ENCODE assay signal across 19 cellular contexts in the genomic region with DNA sequence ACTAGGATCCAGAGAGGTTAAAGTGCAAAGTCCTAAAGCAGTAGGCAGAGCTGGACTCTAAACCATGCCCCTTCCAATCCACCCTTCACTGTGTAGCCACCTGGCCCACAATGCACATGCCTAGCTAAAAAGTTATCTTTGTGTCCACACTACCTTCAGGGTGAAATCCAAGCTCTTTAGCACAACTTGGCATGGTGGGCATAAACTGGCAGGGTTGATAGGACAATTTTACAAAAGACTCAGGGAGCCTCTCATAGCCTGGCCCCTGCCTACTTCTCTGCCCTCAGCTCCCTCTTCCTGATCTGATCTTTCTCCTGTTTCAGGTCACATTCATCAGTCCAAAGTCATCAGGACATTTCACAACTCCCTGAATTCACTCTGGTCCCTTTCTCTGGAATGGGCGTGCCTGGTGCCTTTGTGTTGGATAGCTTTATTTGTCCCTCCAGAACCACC.
A peak's percentile ranks its signal among the peaks of the same experiment; 100 is the strongest.
DNase-seq lines count a peak whose midpoint lies in the region; ATAC-seq, FAIRE-seq and TF ChIP-seq lines count a peak whose summit lies in the region.
"Had no signal": no experiment of that assay in that cellular context is flagged by ENCODE, and none has a peak within 500 bp of the region (broad histone marks: within the 10 kb centered on the region; RNA-seq: fewer than 3 reads in every experiment).

No MANE protein-coding gene starts in this region.

- no CpG with 5 or more reads among the region's 1 CpG for WGBS in mesendoderm (ENCODE audit: extremely low coverage, insufficient coverage, low lambda C conversion rate)

- H3K4me2 ChIP-seq in GM23338, result peak overlapping the region; percentile 39
- no peak overlapping the region for H3K4me2 ChIP-seq in keratinocyte (ENCODE audit: control insufficient read depth, extremely low read depth, insufficient read depth, low read depth, low read length)
- H3K4me2 ChIP-seq in mesendoderm (ENCODE audit: low read length), result no peak overlapping the region
- H3K4me2 ChIP-seq: KMS-11 had no signal

- H3K9ac ChIP-seq in keratinocyte (ENCODE audit: control insufficient read depth, extremely low read depth, insufficient read depth, low read length) (no peak overlapping the region), mesendoderm (ENCODE audit: low read length) (no peak overlapping the region)
- H3K9ac ChIP-seq: GM23248, KMS-11 had no signal

- dilution Hi-C loops in keratinocyte (cut with MboI; ENCODE audit: extremely low pct_ligation_motif_present, low sequenced_read_pairs), result no loop called here

- no peak overlapping the region for H2BK15ac ChIP-seq in mesendoderm (replicated peaks; ENCODE audit: low read depth)

- H3K36me3 Mint-ChIP-seq in GM23338 (ENCODE audit: low read depth), result peaks cover 3% of the 10 kb centered on the region; the same call in 1 of the 3 replicates
- no peaks in the 10 kb centered on the region for H3K36me3 Mint-ChIP-seq in WTC11
- H3K36me3 Mint-ChIP-seq: CD8-positive, alpha-beta memory T cell; IgD-negative memory B cell had no signal

- H3K27me3 Mint-ChIP-seq in GM23338 (ENCODE audit: insufficient read depth, low read depth, poor library complexity), result peaks cover 2% of the 10 kb centered on the region
- H3K27me3 Mint-ChIP-seq in WTC11 (ENCODE audit: low read depth), result no peaks in the 10 kb centered on the region

- H3K79me1 ChIP-seq in mesendoderm (ENCODE audit: low read length), result no peaks in the 10 kb centered on the region

- no peak overlapping the region for H3K56ac ChIP-seq in mesendoderm (ENCODE audit: low read length)

- H3K27ac Mint-ChIP-seq in GM23338, result peak overlapping the region; percentile 88
- H3K27ac Mint-ChIP-seq in WTC11, result peak overlapping the region; percentile 87
- H3K27ac Mint-ChIP-seq: CD8-positive, alpha-beta memory T cell; IgD-negative memory B cell had no signal

- no peak overlapping the region for H4K8ac ChIP-seq in mesendoderm (ENCODE audit: low read depth, low read length)

- H4K20me1 ChIP-seq in GM23338 (replicated peaks; ENCODE audit: insufficient read depth), result no peaks in the 10 kb centered on the region
- no peaks in the 10 kb centered on the region for H4K20me1 ChIP-seq in keratinocyte (ENCODE audit: control insufficient read depth, extremely low read depth, insufficient read depth, low read length)

- no peaks in the 10 kb centered on the region for H3K9me1 ChIP-seq in keratinocyte (ENCODE audit: control insufficient read depth, extremely low read depth, insufficient read depth, low read length)

- H3K27me3 ChIP-seq in GM23338 (ENCODE audit: insufficient read depth) (no peaks in the 10 kb centered on the region), keratinocyte (ENCODE audit: control insufficient read depth, extremely low read depth, insufficient read depth, low read length) (peaks cover 5% of the 10 kb centered on the region), mesendoderm (ENCODE audit: insufficient read depth, low read length, poor library complexity) (no peaks in the 10 kb centered on the region), dorsolateral prefrontal cortex (peaks cover 0 to 15% (median 0%) of the 10 kb centered on the region in 45 donors)

- no peak overlapping the region; the same call in 1 of the 2 replicates for H3K4me3 ChIP-seq in GM23338
- no peak overlapping the region for H3K4me3 ChIP-seq in keratinocyte (ENCODE audit: control insufficient read depth in 2 of 3, extremely low read depth in 1 of 3, insufficient read depth in 2 of 3, low read depth in 1 of 3, low read length in 3 of 3)
- no peak overlapping the region for H3K4me3 ChIP-seq in mesendoderm (ENCODE audit: low read length)
- H3K4me3 ChIP-seq in dorsolateral prefrontal cortex, result no peak overlapping the region
- H3K4me3 ChIP-seq: GM23248, HAP-1 had no signal

- peak overlapping the region; percentile 13 for H3K18ac ChIP-seq in mesendoderm (ENCODE audit: low read length)

- DNase-seq in GM23338 (ENCODE audit: low spot score) (no peak), WTC11 (ENCODE audit: low spot score) (no peak), keratinocyte (ENCODE audit: low read depth, low spot score) (no peak), mesendoderm (no peak), dorsolateral prefrontal cortex (no peak), C1 segment of cervical spinal cord (lab: John Stamatoyannopoulos, UW) (no peak)
- no peak for DNase-seq in NK-92 treated with Interleukin-12 subunit alpha and Interleukin-12 subunit beta, amount 100 ng/mL, for 24 hours (lab: John Stamatoyannopoulos, UW)
- DNase-seq: Caco-2; CD8-positive, alpha-beta memory T cell; DND-41; GF-D8; GM23248 had no signal

- H3K4me3 Mint-ChIP-seq in GM23338 (no peak overlapping the region), WTC11 (no peak overlapping the region; the same call in 1 of the 2 replicates)
- H3K4me3 Mint-ChIP-seq: CD8-positive, alpha-beta memory T cell; IgD-negative memory B cell had no signal

- no peaks in the 10 kb centered on the region; the same call in 1 of the 2 replicates for H3K9me2 ChIP-seq in GM23338 (ENCODE audit: insufficient read depth)

- no peak for TF ChIP-seq CTCF in GM23338 (conservative IDR thresholded peaks at IDR 0.05; ENCODE audit: low read depth in 2 of 2)
- TF ChIP-seq CTCF in WTC11 (IDR thresholded peaks at IDR 0.05), result no peak
- TF ChIP-seq CTCF in keratinocyte (optimal IDR thresholded peaks at IDR 0.05 in 1 of 3, IDR thresholded peaks at IDR 0.05 in 1 of 3, conservative IDR thresholded peaks at IDR 0.05 in 1 of 3; ENCODE audit: extremely low read depth in 1 of 3, insufficient read depth in 2 of 3, low read length in 3 of 3), result no peak
- TF ChIP-seq CTCF in dorsolateral prefrontal cortex (IDR thresholded peaks at IDR 0.05 in 54 of 56, conservative IDR thresholded peaks at IDR 0.05 in 2 of 56; ENCODE audit: low read depth in 1 of 56, partially characterized antibody in 56 of 56), result no peak

- peaks cover 25% of the 10 kb centered on the region for H3F3A ChIP-seq in GM23338 (replicated peaks; ENCODE audit: low read depth)

- FAIRE-seq in keratinocyte (lab: Jason Lieb, UNC), result peak; percentile 26
- FAIRE-seq: GM19239, HTR-8/SVneo had no signal

- no peak overlapping the region for H3K23ac ChIP-seq in mesendoderm (ENCODE audit: low read length)

- H3K79me2 ChIP-seq in GM23338 (replicated peaks; ENCODE audit: insufficient read depth), result no peaks in the 10 kb centered on the region
- no peaks in the 10 kb centered on the region for H3K79me2 ChIP-seq in keratinocyte (ENCODE audit: control insufficient read depth, insufficient read depth, low read length)
- no peaks in the 10 kb centered on the region for H3K79me2 ChIP-seq in mesendoderm (ENCODE audit: control insufficient read depth, insufficient read depth, low read length)

- POLR2A ChIA-PET in WTC11 (lab: Charles Lee), result no interaction called here

- no peak overlapping the region for H4K5ac ChIP-seq in mesendoderm (ENCODE audit: low read length)

- no peak overlapping the region for H2BK120ac ChIP-seq in mesendoderm (ENCODE audit: low read depth, low read length)

- H3K27ac ChIP-seq in GM23338 (ENCODE audit: low read depth) (peak overlapping the region; percentile 95), keratinocyte (ENCODE audit: control insufficient read depth, insufficient read depth, low read length) (no peak overlapping the region), mesendoderm (ENCODE audit: low read depth, low read length) (no peak overlapping the region), dorsolateral prefrontal cortex (no peak overlapping the region)
- H3K27ac ChIP-seq: 22Rv1, GM23248, KMS-11 had no signal

- no peaks in the 10 kb centered on the region for H3K9me3 ChIP-seq in keratinocyte (ENCODE audit: control insufficient read depth, low read depth, low read length)
- H3K9me3 ChIP-seq: Caco-2, HAP-1 had no signal

- H3K36me3 ChIP-seq in GM23338 (ENCODE audit: insufficient read depth) (no peaks in the 10 kb centered on the region), keratinocyte (ENCODE audit: control insufficient read depth in 2 of 2, extremely low read depth in 1 of 2, insufficient read depth in 2 of 2, low read length in 2 of 2) (no peaks in the 10 kb centered on the region), mesendoderm (ENCODE audit: control insufficient read depth, insufficient read depth, low read length) (no peaks in the 10 kb centered on the region)
- H3K36me3 ChIP-seq: HAP-1 had no signal

- peaks cover 60% of the 10 kb centered on the region for H3K4me1 Mint-ChIP-seq in GM23338
- peaks cover 81% of the 10 kb centered on the region for H3K4me1 Mint-ChIP-seq in WTC11
- H3K4me1 Mint-ChIP-seq: CD8-positive, alpha-beta memory T cell; IgD-negative memory B cell had no signal

- H3K4ac ChIP-seq in mesendoderm (ENCODE audit: low read depth, low read length), result no peak overlapping the region

- intact Hi-C loops in dorsolateral prefrontal cortex (cut with DNase I), result loop anchor here in 1 of 2 donors (10.0 kb wide), 1 partner anchor 1198 kb away; no protein-coding TSS in a partner anchor

- H3K4me1 ChIP-seq in GM23338 (ENCODE audit: insufficient read depth) (peaks cover 48% of the 10 kb centered on the region), keratinocyte (ENCODE audit: control insufficient read depth, extremely low read depth, insufficient read depth, low read length) (no peaks in the 10 kb centered on the region), mesendoderm (ENCODE audit: control insufficient read depth, low read depth, low read length) (peaks cover 10% of the 10 kb centered on the region)
- H3K4me1 ChIP-seq: Caco-2, HAP-1 had no signal

- H2AK5ac ChIP-seq in mesendoderm (ENCODE audit: low read length), result no peak overlapping the region

- CTCF ChIA-PET in WTC11 (lab: Charles Lee), result interaction anchor here (1.5 kb wide), 1 partner anchor 28 kb away, joined by 5 read pairs; no protein-coding TSS in a partner anchor

- ATAC-seq in GM23338 (no peak), WTC11 (no peak), GM21619 (IDR thresholded peaks at IDR 0.05; ENCODE audit: unreplicated experiment) (no peak)

- H2AFZ ChIP-seq in GM23338 (no peak overlapping the region), keratinocyte (ENCODE audit: control insufficient read depth, low read length) (no peak overlapping the region)
- H2AFZ ChIP-seq: GM23248 had no signal

- H2BK5ac ChIP-seq in mesendoderm (ENCODE audit: low read length), result no peak overlapping the region

- no peaks in the 10 kb centered on the region for H3K9me3 Mint-ChIP-seq in GM23338
- no peaks in the 10 kb centered on the region for H3K9me3 Mint-ChIP-seq in WTC11
- H3K9me3 Mint-ChIP-seq: CD8-positive, alpha-beta memory T cell; IgD-negative memory B cell had no signal

TF ChIP-seq in GM23338, 12 proteins besides CTCF, POLR2A, EP300 and RAD21 (continues in another document):
- no peak for TF ChIP-seq STAT1 (IDR thresholded peaks at IDR 0.05; ENCODE audit: unreplicated experiment)
- no peak for TF ChIP-seq ZNF331 (CRISPR knock-in tag; IDR thresholded peaks at IDR 0.05; ENCODE audit: low read depth)
- TF ChIP-seq EZH2 (IDR thresholded peaks at IDR 0.05; ENCODE audit: low read depth, unreplicated experiment), result no peak

TF ChIP-seq in WTC11, 78 proteins besides CTCF, POLR2A, EP300 and RAD21 (continues in another document):
- TF ChIP-seq ESRRA (CRISPR knock-in tag; IDR thresholded peaks at IDR 0.05; ENCODE audit: borderline replicate concordance), result no peak
